In genomic region chr2:181138816-181139215, GRCh38 we compare ENCODE assay signal across 12 cellular contexts.
DNase-seq lines count a peak whose midpoint lies in the region; ATAC-seq and TF ChIP-seq lines count a peak whose summit lies in the region.
"Had no signal": no experiment of that assay in that cellular context is flagged by ENCODE, and none has a peak within 500 bp of the region (broad histone marks: within the 10 kb centered on the region; RNA-seq: fewer than 3 reads in every experiment).

No MANE protein-coding gene starts in this region.

- DNase-seq in CD4-positive, alpha-beta memory T cell: no peak
- DNase-seq in activated CD8-positive, alpha-beta T cell treated with anti-CD3 and anti-CD28 coated beads for 36 hours: no peak
- DNase-seq in fibroblast of pulmonary artery (ENCODE audit: low read depth) (peak; percentile 78), esophagus muscularis mucosa (ENCODE audit: extremely low spot score) (no peak), posterior cingulate gyrus (no peak), islet precursor cell (no peak)
- DNase-seq: activated B cell treated with CpG ODN at 0.5 μM for 24 hours, cerebellar nuclear complex, NCI-H2081 treated with DMSO at 0.1 percent for 48 hours had no signal

- TF ChIP-seq EP300 in esophagus muscularis mucosa (IDR thresholded peaks at IDR 0.05): no peak

- CTCF ChIA-PET in CD4-positive, alpha-beta memory T cell (lab: Charles Lee; ENCODE audit: partially characterized antibody): no interaction called here
- CTCF ChIA-PET in HEK293 (lab: Yijun Ruan, JAX): no interaction called here
- CTCF ChIA-PET in activated CD8-positive, alpha-beta T cell treated with anti-CD3 and anti-CD28 coated beads for 36 hours (lab: Charles Lee): no interaction called here

- peaks cover 0 to 18% (median 12%) of the 10 kb centered on the region in 8 donors for H3K9me3 Mint-ChIP-seq in CD4-positive, alpha-beta memory T cell
- peaks cover 19% of the 10 kb centered on the region for H3K9me3 Mint-ChIP-seq in activated CD8-positive, alpha-beta T cell treated with anti-CD3 and anti-CD28 coated beads for 36 hours
- H3K9me3 Mint-ChIP-seq: activated B cell treated with CpG ODN at 0.5 μM for 24 hours had no signal

- H3K4me3 ChIP-seq in CD4-positive, alpha-beta memory T cell (ENCODE audit: low read length in 2 of 2): no peak overlapping the region
- H3K4me3 ChIP-seq in HEK293 (ENCODE audit: low read depth, low read length) (no peak overlapping the region), fibroblast of pulmonary artery (replicated peaks; ENCODE audit: low read depth, low read length) (no peak overlapping the region), esophagus muscularis mucosa (no peak overlapping the region)

- intact Hi-C loops in CD4-positive, alpha-beta memory T cell (cut with micrococcal nuclease): no loop called here
- intact Hi-C loops in activated CD8-positive, alpha-beta T cell treated with anti-CD3 and anti-CD28 coated beads for 36 hours (cut with micrococcal nuclease): no loop called here
- intact Hi-C loops in esophagus muscularis mucosa (cut with DNase I) (no loop called here), posterior cingulate gyrus (cut with DNase I) (no loop called here)

- TF ChIP-seq CTCF in HEK293 (tag by site-specific recombination; IDR thresholded peaks at IDR 0.05) (no peak), fibroblast of pulmonary artery (IDR thresholded peaks at IDR 0.05; ENCODE audit: low read length, missing control alignments) (no peak), esophagus muscularis mucosa (IDR thresholded peaks at IDR 0.05) (no peak)
- TF ChIP-seq CTCF in activated CD8-positive, alpha-beta T cell treated with anti-CD3 and anti-CD28 coated beads for 36 hours (IDR thresholded peaks at IDR 0.05): no peak

- WGBS in esophagus muscularis mucosa: 58% methylated on average over 3 of the region's 3 CpGs

- H3K36me3 Mint-ChIP-seq in CD4-positive, alpha-beta memory T cell: peaks cover 12 to 22% of the 10 kb centered on the region in 2 donors
- peaks cover 31% of the 10 kb centered on the region for H3K36me3 Mint-ChIP-seq in activated CD8-positive, alpha-beta T cell treated with anti-CD3 and anti-CD28 coated beads for 36 hours (ENCODE audit: low read depth)

- POLR2A ChIA-PET in CD4-positive, alpha-beta memory T cell (lab: Charles Lee; ENCODE audit: partially characterized antibody): interaction anchor here (1.7 kb wide), 1 partner anchor 13 kb away, joined by 4 read pairs; no protein-coding TSS in a partner anchor
- POLR2A ChIA-PET in HEK293 (lab: Yijun Ruan, JAX): no interaction called here
- POLR2A ChIA-PET in activated CD8-positive, alpha-beta T cell treated with anti-CD3 and anti-CD28 coated beads for 36 hours (lab: Charles Lee): no interaction called here

- TF ChIP-seq POLR2A in esophagus muscularis mucosa (IDR thresholded peaks at IDR 0.05; ENCODE audit: low read depth): no peak

- H3K4me3 Mint-ChIP-seq in CD4-positive, alpha-beta memory T cell: peak overlapping the region; percentile 8 to 79 (median 36)
- H3K4me3 Mint-ChIP-seq in activated CD8-positive, alpha-beta T cell treated with anti-CD3 and anti-CD28 coated beads for 36 hours: peak overlapping the region; percentile 0
- H3K4me3 Mint-ChIP-seq: activated B cell treated with CpG ODN at 0.5 μM for 24 hours had no signal

- no peaks in the 10 kb centered on the region for H3K9me3 ChIP-seq in CD4-positive, alpha-beta memory T cell (ENCODE audit: control insufficient read depth in 1 of 2, low read length in 2 of 2)
- H3K9me3 ChIP-seq in HEK293 (ENCODE audit: control insufficient read depth, insufficient read depth, low read depth, low read length) (no peaks in the 10 kb centered on the region), esophagus muscularis mucosa (no peaks in the 10 kb centered on the region)

- H3K27me3 Mint-ChIP-seq in CD4-positive, alpha-beta memory T cell: no peaks in the 10 kb centered on the region
- H3K27me3 Mint-ChIP-seq in activated CD8-positive, alpha-beta T cell treated with anti-CD3 and anti-CD28 coated beads for 36 hours: no peaks in the 10 kb centered on the region
- H3K27me3 Mint-ChIP-seq: activated B cell treated with CpG ODN at 0.5 μM for 24 hours had no signal

- peaks cover 62% of the 10 kb centered on the region for H3K4me1 ChIP-seq in CD4-positive, alpha-beta memory T cell (ENCODE audit: insufficient read depth, low read length)
- H3K4me1 ChIP-seq in HEK293 (ENCODE audit: control insufficient read depth, insufficient read depth, low read length): no peaks in the 10 kb centered on the region
- peaks cover 0 to 9% (median 7%) of the 10 kb centered on the region in 4 donors for H3K4me1 ChIP-seq in esophagus muscularis mucosa

- no peaks in the 10 kb centered on the region for H3K36me3 ChIP-seq in CD4-positive, alpha-beta memory T cell (ENCODE audit: insufficient read depth, low read length)
- H3K36me3 ChIP-seq in HEK293 (ENCODE audit: control insufficient read depth in 2 of 2, insufficient read depth in 1 of 2, low read length in 2 of 2): no peaks in the 10 kb centered on the region
- no peaks in the 10 kb centered on the region for H3K36me3 ChIP-seq in esophagus muscularis mucosa

- peaks cover 37 to 65% (median 46%) of the 10 kb centered on the region in 4 donors for H3K4me1 Mint-ChIP-seq in CD4-positive, alpha-beta memory T cell
- peaks cover 66% of the 10 kb centered on the region for H3K4me1 Mint-ChIP-seq in activated CD8-positive, alpha-beta T cell treated with anti-CD3 and anti-CD28 coated beads for 36 hours (ENCODE audit: low read depth)
- H3K4me1 Mint-ChIP-seq: activated B cell treated with CpG ODN at 0.5 μM for 24 hours had no signal

- no peaks in the 10 kb centered on the region for H3K27me3 ChIP-seq in CD4-positive, alpha-beta memory T cell (ENCODE audit: insufficient read depth, low read length)
- H3K27me3 ChIP-seq in esophagus muscularis mucosa: no peaks in the 10 kb centered on the region

- H3K27ac Mint-ChIP-seq in CD4-positive, alpha-beta memory T cell: peak overlapping the region; percentile 72 to 89 (median 77)
- peak overlapping the region; percentile 67 for H3K27ac Mint-ChIP-seq in activated CD8-positive, alpha-beta T cell treated with anti-CD3 and anti-CD28 coated beads for 36 hours
- H3K27ac Mint-ChIP-seq: activated B cell treated with CpG ODN at 0.5 μM for 24 hours had no signal

- H3K27ac ChIP-seq in CD4-positive, alpha-beta memory T cell (ENCODE audit: low read depth, low read length): peak overlapping the region; percentile 35
- H3K27ac ChIP-seq in HEK293 (ENCODE audit: extremely low read depth, low read depth, low read length) (no peak overlapping the region), esophagus muscularis mucosa (replicated peaks in 1 of 4) (no peak overlapping the region)
- H3K27ac ChIP-seq: epithelial cell of prostate, KMS-11 had no signal

- ATAC-seq in activated CD8-positive, alpha-beta T cell treated with anti-CD3 and anti-CD28 coated beads for 36 hours: no peak

TF ChIP-seq in HEK293, 187 proteins besides CTCF, POLR2A, EP300 and RAD21:
- TF ChIP-seq ZNF549 (tag by site-specific recombination; IDR thresholded peaks at IDR 0.05) (no peak), GLI2 (tag by site-specific recombination; IDR thresholded peaks at IDR 0.05; ENCODE audit: borderline replicate concordance, low read depth) (no peak), PRDM1 (tag by site-specific recombination; IDR thresholded peaks at IDR 0.05) (peak; percentile 60; the same call in 1 of the 2 replicates)
